In genomic region chr9:105447386-105447813, GRCh38 we compare ENCODE assay signal across 8 cellular contexts. TPM values are rescaled to one million over a fixed set of nuclear protein-coding genes. Genes with fewer than 3 reads are reported as not detected.
A peak's percentile ranks its signal among the peaks of the same experiment; 100 is the strongest.
DNase-seq lines count a peak whose midpoint lies in the region; ATAC-seq and TF ChIP-seq lines count a peak whose summit lies in the region.

No MANE protein-coding gene starts in this region.

- TF ChIP-seq POLR2A in heart left ventricle (IDR thresholded peaks at IDR 0.05), result no peak

- H3K27ac ChIP-seq in heart left ventricle (peak overlapping the region; percentile 45 to 93 (median 80)), lung (ENCODE audit: low read depth in 1 of 2, low read length in 1 of 2) (peak overlapping the region; percentile 52 to 70), urinary bladder (ENCODE audit: low read depth) (no peak overlapping the region)

- WGBS in heart left ventricle, 4 donors, result 23 to 29% (median 27%) methylated on average over 16 of the region's 16 CpGs
- 27 to 35% methylated on average over 16 of the region's 16 CpGs for WGBS in lung, 2 donors
- 21% methylated on average over 16 of the region's 16 CpGs for WGBS in urinary bladder

- peaks cover 0 to 43% (median 17%) of the 10 kb centered on the region in 12 donors for H3K4me1 ChIP-seq in heart left ventricle
- H3K4me1 ChIP-seq in lung (ENCODE audit: control insufficient read depth in 2 of 2, insufficient read depth in 2 of 2, low read length in 2 of 2), result no peaks in the 10 kb centered on the region
- H3K4me1 ChIP-seq in urinary bladder (ENCODE audit: insufficient read depth), result no peaks in the 10 kb centered on the region

- no peaks in the 10 kb centered on the region for H3K9me3 ChIP-seq in heart left ventricle
- H3K9me3 ChIP-seq in lung (ENCODE audit: control insufficient read depth in 2 of 2, insufficient read depth in 1 of 2, low read length in 1 of 2), result no peaks in the 10 kb centered on the region

- H3K36me3 ChIP-seq in heart left ventricle (no peaks in the 10 kb centered on the region), lung (ENCODE audit: control insufficient read depth in 2 of 2, insufficient read depth in 2 of 2, low read length in 2 of 2) (no peaks in the 10 kb centered on the region), urinary bladder (ENCODE audit: insufficient read depth) (no peaks in the 10 kb centered on the region)

- H3K4me3 ChIP-seq in heart left ventricle, result peak overlapping the region; percentile 69 to 99 (median 84)
- peak overlapping the region; percentile 81 for H3K4me3 ChIP-seq in astrocyte of the cerebellum (ENCODE audit: low read depth, low read length)
- H3K4me3 ChIP-seq in lung, result peak overlapping the region; percentile 76
- peak overlapping the region; percentile 92 for H3K4me3 ChIP-seq in urinary bladder (ENCODE audit: low read depth, low read length)

- ATAC-seq in heart left ventricle (peak in 1 of 4 donors; percentile 9), Right ventricle myocardium inferior (no peak), lung (ENCODE audit: insufficient read depth, low FRiP score) (peak; percentile 1), HG02763 (IDR thresholded peaks at IDR 0.05; ENCODE audit: unreplicated experiment) (no peak)

- in situ Hi-C loops in astrocyte of the cerebellum (cut with HindIII; ENCODE audit: low sequenced_read_pairs), result no loop called here

- TF ChIP-seq CTCF in heart left ventricle (IDR thresholded peaks at IDR 0.05) (no peak), astrocyte of the cerebellum (IDR thresholded peaks at IDR 0.05; ENCODE audit: low read depth, low read length, missing control alignments) (no peak), lung (IDR thresholded peaks at IDR 0.05; ENCODE audit: control extremely low read depth, extremely low read depth) (no peak)

- H3K27me3 ChIP-seq in heart left ventricle (no peaks in the 10 kb centered on the region), lung (ENCODE audit: control insufficient read depth, insufficient read depth) (no peaks in the 10 kb centered on the region)

- DNase-seq in heart left ventricle (no peak), Right ventricle myocardium inferior (ENCODE audit: missing footprints) (no peak), astrocyte of the cerebellum (ENCODE audit: low read depth) (no peak), lung (ENCODE audit: low spot score) (no peak), DMS79 (lab: John Stamatoyannopoulos, UW) (no peak), HK-2 (ENCODE audit: unreplicated experiment) (no peak)

- intact Hi-C loops in heart left ventricle (cut with DNase I) (loop anchor here in 1 of 10 donors (10.0 kb wide), 1 partner anchor 267 kb away; no protein-coding TSS in a partner anchor), Right ventricle myocardium inferior (cut with DNase I) (loop anchor here (5.0 kb wide), 1 partner anchor 110 kb away; the partner anchor contains the start of gene FKTN)

RNA-seq across cellular contexts. Expression of gene FSD1L, which starts 0.4 kb away (rescaled TPM):
- total RNA-seq in heart left ventricle, result 10 to 100 TPM in 2 of 9 donors, 1 to 10 TPM in 7; 3.7 to 14.0 (median 8.7) TPM
- polyA plus RNA-seq in heart left ventricle, result 1 to 10 TPM; 2.1 to 4.4 TPM
- 4.5 TPM for total RNA-seq in Right ventricle myocardium inferior
- 10 to 100 TPM in 1 of 2 donors, 1 to 10 TPM in 1; 8.7 to 18.8 TPM for total RNA-seq in lung
- 1 to 10 TPM; 2.5 to 2.8 TPM for polyA plus RNA-seq in lung
- 27.5 TPM for total RNA-seq in urinary bladder
- 1.7 TPM for polyA plus RNA-seq in urinary bladder
